Comparison of ENCODE assay signal across 12 cellular contexts in the genomic region with DNA sequence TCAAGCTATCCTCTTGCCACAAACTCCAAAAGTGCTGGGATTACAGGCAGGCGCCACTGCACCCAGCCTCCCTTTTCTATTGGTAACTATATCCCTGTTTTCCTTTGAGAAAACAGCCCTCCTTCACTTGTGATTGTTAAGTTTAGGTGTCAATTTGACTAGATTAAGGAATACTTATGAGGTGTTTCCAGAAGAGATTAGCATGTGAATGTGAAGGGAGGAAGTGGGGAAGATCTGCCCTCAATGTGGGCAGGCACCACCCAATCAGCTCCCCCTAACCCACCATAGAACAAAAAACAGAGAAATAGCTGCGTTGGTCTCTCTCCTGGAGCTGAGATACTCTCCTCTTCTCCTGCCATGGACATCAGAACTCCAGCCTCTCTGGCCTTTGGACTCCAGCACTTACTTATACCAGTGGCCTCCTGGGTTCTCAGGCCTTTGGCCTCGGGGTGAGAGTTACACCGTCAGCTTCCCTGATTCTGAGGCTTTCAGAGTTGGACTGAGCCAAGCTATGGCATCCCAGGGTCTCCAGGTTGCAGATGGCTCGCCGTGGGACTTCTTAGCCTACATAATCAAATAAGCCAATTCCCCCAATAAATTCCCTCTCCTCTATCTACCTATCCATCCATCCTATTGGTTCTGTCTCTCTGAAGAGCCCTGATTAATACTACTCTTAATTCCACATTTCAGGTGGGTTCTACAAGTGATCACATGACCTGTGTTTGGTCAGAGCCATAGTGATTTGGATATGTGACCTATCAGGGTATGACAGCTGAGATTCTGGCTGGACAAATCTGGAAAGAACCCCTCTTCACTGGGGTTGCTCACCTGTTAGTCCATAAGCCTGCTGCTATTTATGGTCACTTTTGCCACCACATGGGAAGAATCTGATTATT. TPM values are rescaled to one million over a fixed set of nuclear protein-coding genes. Genes with fewer than 3 reads are reported as not detected.
DNase-seq lines count a peak whose midpoint lies in the region; ATAC-seq, FAIRE-seq and TF ChIP-seq lines count a peak whose summit lies in the region.
"Had no signal": no experiment of that assay in that cellular context is flagged by ENCODE, and none has a peak within 500 bp of the region (broad histone marks: within the 10 kb centered on the region; RNA-seq: fewer than 3 reads in every experiment).

No MANE protein-coding gene starts in this region.

- no peaks in the 10 kb centered on the region for H3K9me3 Mint-ChIP-seq in T-cell

- peak overlapping the region; percentile 11 to 59 for H3K27ac Mint-ChIP-seq in T-cell

- H3K4me3 ChIP-seq in heart left ventricle (no peak overlapping the region), subcutaneous abdominal adipose tissue (ENCODE audit: low read depth in 1 of 5, low read length in 5 of 5) (no peak overlapping the region), pancreas (no peak overlapping the region)
- H3K4me3 ChIP-seq: skin epidermis had no signal

- no peaks in the 10 kb centered on the region for H3K36me3 Mint-ChIP-seq in T-cell

- TF ChIP-seq POLR2A in heart left ventricle (IDR thresholded peaks at IDR 0.05), result no peak

- TF ChIP-seq CTCF in heart left ventricle (IDR thresholded peaks at IDR 0.05) (no peak), pancreas (IDR thresholded peaks at IDR 0.05) (no peak)

- H3K4me1 ChIP-seq in heart left ventricle (peaks cover 0 to 54% (median 28%) of the 10 kb centered on the region in 12 donors), subcutaneous abdominal adipose tissue (ENCODE audit: control insufficient read depth in 5 of 5, insufficient read depth in 5 of 5, low read length in 5 of 5) (peaks cover 0 to 42% (median 29%) of the 10 kb centered on the region in 5 donors), pancreas (peaks cover 0 to 13% (median 8%) of the 10 kb centered on the region in 3 donors)

- peaks cover 10 to 16% (median 10%) of the 10 kb centered on the region in 3 donors for H3K4me1 Mint-ChIP-seq in T-cell

- peak overlapping the region in 1 of 3 donors; percentile 28 for H3K4me3 Mint-ChIP-seq in T-cell

- H3K27me3 ChIP-seq in heart left ventricle (no peaks in the 10 kb centered on the region), subcutaneous abdominal adipose tissue (ENCODE audit: control insufficient read depth in 5 of 5, insufficient read depth in 4 of 5, low read length in 5 of 5) (no peaks in the 10 kb centered on the region), pancreas (no peaks in the 10 kb centered on the region)

- intact Hi-C loops in heart left ventricle (cut with DNase I), result no loop called here
- intact Hi-C loops in Right ventricle myocardium inferior (cut with DNase I), result no loop called here
- intact Hi-C loops in left colon (cut with DNase I, micrococcal nuclease), result loop anchor here in 1 of 2 donors (10.0 kb wide), 1 partner anchor 85 kb away; no protein-coding TSS in a partner anchor
- intact Hi-C loops in pancreas (cut with DNase I), result loop anchor here in 1 of 3 donors (10.0 kb wide), 1 partner anchor 75 kb away; no protein-coding TSS in a partner anchor

- DNase-seq in heart left ventricle, result no peak
- DNase-seq in Right ventricle myocardium inferior (ENCODE audit: missing footprints), result no peak
- no peak for DNase-seq in T-cell
- DNase-seq in left colon, result no peak
- DNase-seq in activated naive CD4-positive, alpha-beta T cell treated with anti-CD3 and anti-CD28 coated beads, Interleukin-2, amount 50 U/mL, for 16 hours, result no peak
- DNase-seq in pancreas, result no peak
- DNase-seq: EL, head of caudate nucleus, NCI-H1105 had no signal

- 80 to 88% (median 83%) methylated on average over 6 of the region's 6 CpGs for WGBS in heart left ventricle, 4 donors
- 75 to 80% methylated on average over 6 of the region's 6 CpGs for WGBS in pancreas, 2 donors

- FAIRE-seq in pancreas (lab: Jason Lieb, UNC), result no peak

- H3K9ac ChIP-seq in subcutaneous abdominal adipose tissue (ENCODE audit: low read length in 5 of 5), result peak overlapping the region in 1 of 5 donors; percentile 41

- H3K9me3 ChIP-seq in heart left ventricle (no peaks in the 10 kb centered on the region), subcutaneous abdominal adipose tissue (ENCODE audit: control insufficient read depth in 5 of 5, low read length in 5 of 5) (no peaks in the 10 kb centered on the region), pancreas (no peaks in the 10 kb centered on the region)

- H3K36me3 ChIP-seq in heart left ventricle, result peaks cover 0 to 35% (median 27%) of the 10 kb centered on the region in 9 donors
- H3K36me3 ChIP-seq in subcutaneous abdominal adipose tissue (ENCODE audit: control insufficient read depth in 5 of 5, insufficient read depth in 5 of 5, low read length in 5 of 5), result peaks cover 0 to 35% (median 30%) of the 10 kb centered on the region in 5 donors
- H3K36me3 ChIP-seq in pancreas, result no peaks in the 10 kb centered on the region

- POLR2A ChIA-PET in T-cell (lab: Charles Lee), result interaction anchor here in 1 of 2 donors (0.5 kb wide), 1 partner anchor 58 kb away, joined by 7 read pairs; no protein-coding TSS in a partner anchor

- CTCF ChIA-PET in T-cell (lab: Charles Lee), result interaction anchor here in 1 of 2 donors (0.6 to 1.2 kb wide), 3 partner anchors 12 to 117 kb away, joined by 3 to 5 read pairs (median 4); partner anchors contain the start of gene STAT3

- ATAC-seq in heart left ventricle, result no peak
- ATAC-seq in Right ventricle myocardium inferior, result no peak
- ATAC-seq in T-cell (replicated peaks in 1 of 4), result peak; percentile 55 to 79 (median 67)
- ATAC-seq in left colon, result peak; percentile 29
- ATAC-seq in GM21515 (IDR thresholded peaks at IDR 0.05; ENCODE audit: unreplicated experiment), result no peak
- ATAC-seq in pancreas, result no peak

- H3K27me3 Mint-ChIP-seq in T-cell, result peaks cover 0 to 4% of the 10 kb centered on the region in 2 donors

- H3K27ac ChIP-seq in heart left ventricle, result peak overlapping the region in 9 of 12 donors; percentile 2 to 60 (median 22)
- H3K27ac ChIP-seq in subcutaneous abdominal adipose tissue (ENCODE audit: low read depth, low read length), result peak overlapping the region; percentile 61
- H3K27ac ChIP-seq in pancreas, result no peak overlapping the region

RNA-seq across cellular contexts. Expression of gene STAT3, which starts 12.0 kb away (rescaled TPM):
- 100 to 1,000 TPM; 111 to 614 (median 148) TPM for total RNA-seq in heart left ventricle
- 100 to 1,000 TPM in 1 of 2 donors, 10 to 100 TPM in 1; 36.0 to 152 TPM for polyA plus RNA-seq in heart left ventricle
- total RNA-seq in Right ventricle myocardium inferior, result 183 TPM
- 100 to 1,000 TPM; 113 to 242 (median 129) TPM for total RNA-seq in T-cell
- 100 to 1,000 TPM; 150 to 212 TPM for total RNA-seq in left colon
- 100 to 1,000 TPM in 2 of 6 donors, 10 to 100 TPM in 4; 63.3 to 127 (median 78.6) TPM for total RNA-seq in pancreas
- 10 to 100 TPM; 37.9 to 42.9 TPM for polyA plus RNA-seq in pancreas

RNA-seq across cellular contexts. Expression of gene CAVIN1, which starts 22.9 kb away (rescaled TPM):
- total RNA-seq in heart left ventricle (100 to 1,000 TPM; 195 to 318 (median 253) TPM), Right ventricle myocardium inferior (240 TPM), T-cell (1 to 10 TPM in 4 of 5 donors, under 1 TPM in 1; 0.83 to 2.3 (median 2.1) TPM), left colon (10 to 100 TPM; 21.9 to 62.0 TPM), pancreas (10 to 100 TPM; 11.5 to 42.6 (median 19.6) TPM)
- polyA plus RNA-seq in heart left ventricle (100 to 1,000 TPM; 140 to 281 TPM), pancreas (10 to 100 TPM; 25.2 to 32.9 TPM)

RNA-seq across cellular contexts. Expression of gene ATP6V0A1, which starts 58.5 kb away (rescaled TPM):
- total RNA-seq in heart left ventricle (10 to 100 TPM; 30.3 to 65.9 (median 35.9) TPM), Right ventricle myocardium inferior (31.1 TPM), T-cell (10 to 100 TPM; 11.1 to 18.0 (median 14.9) TPM), left colon (10 to 100 TPM; 92.6 to 96.2 TPM), pancreas (10 to 100 TPM; 22.8 to 51.3 (median 28.6) TPM)
- polyA plus RNA-seq in heart left ventricle (10 to 100 TPM; 24.3 to 40.6 TPM), pancreas (10 to 100 TPM; 37.2 to 55.9 TPM)

Comparison
In these comparisons a context has a peak if more than half of its experiments do, and no peak if none do; other contexts are left out.
1. ATAC-seq: peak in T-cell (4 of 4) and left colon (single experiment); none in heart left ventricle (0 of 4), Right ventricle myocardium inferior (single experiment), GM21515 (single experiment) and pancreas (0 of 4).
2. H3K27ac ChIP-seq: peak in heart left ventricle (9 of 12) and subcutaneous abdominal adipose tissue (single experiment); none in pancreas (0 of 4).